ENCODE assay signal across 21 cellular contexts in the genomic region with DNA sequence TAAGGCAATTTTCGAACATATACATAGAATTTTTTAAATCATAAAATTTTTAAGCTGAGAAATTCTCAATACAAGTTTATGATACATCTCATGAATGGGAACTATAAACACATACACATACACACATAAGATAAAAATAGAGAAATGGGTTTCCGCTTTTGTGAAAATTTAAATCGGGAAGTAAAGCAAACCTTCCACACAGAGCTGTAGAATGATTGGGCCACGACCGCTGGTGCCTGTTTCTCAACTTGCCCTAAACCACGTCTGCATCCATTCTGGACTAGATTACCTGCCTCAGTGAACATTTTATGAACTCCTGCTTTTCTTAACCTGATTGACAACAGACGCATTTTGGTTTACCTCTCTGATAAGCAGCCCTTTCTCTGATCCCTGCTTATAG.
"Had no signal": no experiment of that assay in that cellular context is flagged by ENCODE, and none has a peak within 500 bp of the region (broad histone marks: within the 10 kb centered on the region; RNA-seq: fewer than 3 reads in every experiment).

No MANE protein-coding gene starts in this region.

- DNase-seq: effector memory CD4-positive, alpha-beta T cell; heart left ventricle; hippocampal formation; left colon; mesendoderm; naive thymus-derived CD4-positive, alpha-beta T cell; nucleus accumbens; ovary; sigmoid colon; stimulated activated CD4-positive, alpha-beta T cell treated with anti-CD3 and anti-CD28 coated beads, Interleukin-2, amount 100 ng/mL, for 24 hours; stimulated activated CD4-positive, alpha-beta T cell treated with anti-CD3 and anti-CD28 coated beads, Interleukin-4, amount 100 ng/mL, for 4 hours; stimulated activated naive B cell treated with anti-CD40 and anti-IgM and Interleukin-4, amounts not matched to agents 10 μg/mL and 1 μg/mL and 100 μg/mL, for 72 hours; stimulated activated naive CD8-positive, alpha-beta T cell treated with anti-CD3 and anti-CD28 coated beads, Interleukin-15, amount 100 ng/mL, for 72 hours; testis; upper lobe of right lung had no signal

- H3K27ac Mint-ChIP-seq: naive thymus-derived CD4-positive, alpha-beta T cell; stimulated activated naive B cell treated with anti-CD40 and anti-IgM and Interleukin-4, amounts not matched to agents 10 μg/mL and 1 μg/mL and 100 μg/mL, for 72 hours had no signal

- H3K27ac ChIP-seq: heart left ventricle, ovary, right atrium auricular region, sigmoid colon, skin epidermis, testis, tibial nerve, upper lobe of right lung, vagina had no signal

- ATAC-seq: esophagus mucosa; heart left ventricle; left colon; naive thymus-derived CD4-positive, alpha-beta T cell; stimulated activated naive B cell treated with anti-CD40 and anti-IgM and Interleukin-4, amounts not matched to agents 10 μg/mL and 1 μg/mL and 100 μg/mL, for 72 hours; stimulated activated naive CD8-positive, alpha-beta T cell treated with anti-CD3 and anti-CD28 coated beads, Interleukin-15, amount 100 ng/mL, for 72 hours; upper lobe of right lung had no signal

- H3K9me3 ChIP-seq: heart left ventricle, ovary, right atrium auricular region, sigmoid colon, testis, tibial nerve, upper lobe of right lung, vagina had no signal

- H3K27me3 ChIP-seq: ovary, right atrium auricular region, sigmoid colon, testis, tibial nerve, upper lobe of right lung, vagina had no signal

- H3K36me3 ChIP-seq: heart left ventricle, ovary, right atrium auricular region, sigmoid colon, tibial nerve, upper lobe of right lung, vagina had no signal

- H3K4me1 Mint-ChIP-seq: naive thymus-derived CD4-positive, alpha-beta T cell; stimulated activated naive B cell treated with anti-CD40 and anti-IgM and Interleukin-4, amounts not matched to agents 10 μg/mL and 1 μg/mL and 100 μg/mL, for 72 hours; stimulated activated naive CD8-positive, alpha-beta T cell treated with anti-CD3 and anti-CD28 coated beads, Interleukin-15, amount 100 ng/mL, for 72 hours had no signal

- H3K36me3 Mint-ChIP-seq: naive thymus-derived CD4-positive, alpha-beta T cell had no signal

- H3K4me1 ChIP-seq: heart left ventricle, right atrium auricular region, sigmoid colon, testis, tibial nerve, upper lobe of right lung, vagina had no signal

- H3K9me3 Mint-ChIP-seq: naive thymus-derived CD4-positive, alpha-beta T cell; neural crest cell; stimulated activated naive B cell treated with anti-CD40 and anti-IgM and Interleukin-4, amounts not matched to agents 10 μg/mL and 1 μg/mL and 100 μg/mL, for 72 hours; stimulated activated naive CD8-positive, alpha-beta T cell treated with anti-CD3 and anti-CD28 coated beads, Interleukin-15, amount 100 ng/mL, for 72 hours had no signal

- H3K4me3 ChIP-seq: heart left ventricle, ovary, right atrium auricular region, sigmoid colon, skin epidermis, testis, tibial nerve, upper lobe of right lung, vagina had no signal

- H3K4me3 Mint-ChIP-seq: naive thymus-derived CD4-positive, alpha-beta T cell; neural crest cell; stimulated activated naive B cell treated with anti-CD40 and anti-IgM and Interleukin-4, amounts not matched to agents 10 μg/mL and 1 μg/mL and 100 μg/mL, for 72 hours; stimulated activated naive CD8-positive, alpha-beta T cell treated with anti-CD3 and anti-CD28 coated beads, Interleukin-15, amount 100 ng/mL, for 72 hours had no signal
